In genomic region chr14:55089547-55090153, GRCh38 we compare ENCODE assay signal across 8 cellular contexts. TPM values are rescaled to one million over a fixed set of nuclear protein-coding genes. Genes with fewer than 3 reads are reported as not detected.
DNase-seq lines count a peak whose midpoint lies in the region; ATAC-seq, FAIRE-seq and TF ChIP-seq lines count a peak whose summit lies in the region.
"Not testable (repeated sequence)": the region's sequence is repeated elsewhere in the genome, so short reads cannot be mapped to it uniquely, and the experiment has no call there.

No MANE protein-coding gene starts in this region.

- not testable (repeated sequence) for H3K4me1 ChIP-seq in foreskin keratinocyte; neutrophil (ENCODE audit: control insufficient read depth in 1 of 2, insufficient read depth in 1 of 2, low read depth in 1 of 2, low read length in 1 of 2)

- H3K27me3 ChIP-seq in foreskin keratinocyte, neutrophil: not testable (repeated sequence)

- DNase-seq in HFF-Myc (ENCODE audit: extremely low read depth, low read depth) (peak; percentile 89), NCI-H1105 (lab: John Stamatoyannopoulos, UW) (peak; percentile 48), SK-N-DZ (ENCODE audit: low spot score) (peak; percentile 72), foreskin keratinocyte (peak in 1 of 2 donors; percentile 79), substantia nigra (lab: John Stamatoyannopoulos, UW) (peak in 43 of 49 donors; percentile 2 to 85 (median 62))
- peak; percentile 90 for DNase-seq in activated effector memory CD4-positive, alpha-beta T cell treated with anti-CD3 and anti-CD28 coated beads, Interleukin-2, amount 50 U/mL, for 16 hours

- ATAC-seq in foreskin keratinocyte: peak; percentile 91

- not testable (repeated sequence) for H3K9me3 ChIP-seq in neutrophil

- peak overlapping the region; percentile 54 for H3K27ac ChIP-seq in foreskin keratinocyte
- not testable (repeated sequence) for H3K27ac ChIP-seq in neutrophil; substantia nigra (ENCODE audit: low read depth, low read length, poor library complexity, severe bottlenecking)

- FAIRE-seq in G401.6 (lab: Jason Lieb, UNC): peak; percentile 56

- H3K4me3 ChIP-seq in HFF-Myc (replicated peaks; ENCODE audit: low read depth, low read length); neutrophil (ENCODE audit: low read depth in 1 of 2, low read length in 1 of 2): not testable (repeated sequence)

- TF ChIP-seq CTCF in HFF-Myc (IDR thresholded peaks at IDR 0.05; ENCODE audit: low read depth, low read length, missing control alignments): peak; percentile 81
- TF ChIP-seq CTCF in foreskin keratinocyte (conservative IDR thresholded peaks at IDR 0.05): peak; percentile 98
- TF ChIP-seq CTCF in neutrophil (IDR thresholded peaks at IDR 0.05): peak; percentile 82

- H3K36me3 ChIP-seq in neutrophil: not testable (repeated sequence)

RNA-seq across cellular contexts. Expression of gene MAPK1IP1L, which starts 38.2 kb away (rescaled TPM):
- polyA plus RNA-seq in SK-N-DZ (2014; cell fraction: cytosol; rRNA removed): 41.2 and 49.6 TPM in 2 replicates
- polyA plus RNA-seq in SK-N-DZ (2014; cell fraction: nucleus; rRNA removed): 10.2 and 20.9 TPM in 2 replicates
- total RNA-seq in foreskin keratinocyte: 72.8 and 73.9 TPM in 2 replicates
- polyA plus RNA-seq in foreskin keratinocyte: 38.7 and 44.5 TPM in 2 replicates

RNA-seq across cellular contexts. Expression of gene LGALS3, which starts 39.4 kb away (rescaled TPM):
- not detected in 2 replicates for polyA plus RNA-seq in SK-N-DZ (2014; cell fraction: cytosol; rRNA removed)
- 1.3 TPM in 1 of 2 replicates, not detected in the other for polyA plus RNA-seq in SK-N-DZ (2014; cell fraction: nucleus; rRNA removed)
- total RNA-seq in foreskin keratinocyte: 141 and 152 TPM in 2 replicates
- 216 and 249 TPM in 2 replicates for polyA plus RNA-seq in foreskin keratinocyte
